In the genomic region with DNA sequence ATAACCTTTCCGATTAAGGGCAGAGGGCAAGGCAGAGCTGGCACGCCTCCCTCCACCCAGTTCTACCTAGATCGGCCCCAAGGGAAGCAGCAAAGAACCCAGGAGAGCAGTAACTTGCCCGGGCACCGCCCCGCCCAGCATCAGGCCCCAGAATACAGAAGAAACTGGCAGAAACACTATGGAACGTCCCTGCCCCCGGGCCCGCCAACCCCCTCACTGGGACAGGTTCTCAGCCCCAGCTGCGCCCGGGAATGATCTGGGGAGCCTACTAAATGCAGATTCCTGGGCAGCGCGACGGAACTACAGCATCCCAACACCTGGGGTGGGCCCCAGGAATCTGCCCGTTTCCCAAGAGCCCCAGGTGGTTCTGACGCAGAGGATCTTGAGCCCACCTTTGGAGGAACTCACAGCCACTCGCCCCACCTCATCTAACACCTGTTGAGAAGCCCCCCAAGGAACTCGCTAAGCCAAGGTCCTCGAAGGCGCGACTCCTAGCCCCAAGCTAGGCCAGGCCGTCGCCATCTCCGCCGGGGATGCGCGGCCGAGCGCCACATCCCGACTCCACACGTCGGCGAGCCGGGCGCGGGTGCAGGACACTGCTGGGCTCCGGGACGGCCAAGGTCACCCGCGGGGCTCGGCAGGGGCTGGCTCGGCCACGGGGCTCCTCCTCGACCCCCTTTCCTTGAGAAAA, we compare ENCODE assay signal across 8 cellular contexts. TPM values are rescaled to one million over a fixed set of nuclear protein-coding genes. Genes with fewer than 3 reads are reported as not detected.
DNase-seq lines count a peak whose midpoint lies in the region; ATAC-seq and TF ChIP-seq lines count a peak whose summit lies in the region.

No MANE protein-coding gene starts in this region.

- CTCF ChIA-PET in activated CD8-positive, alpha-beta T cell treated with anti-CD3 and anti-CD28 coated beads, Interleukin-2, amount 10 ng/mL, durations not matched to agents 7 days and 5 days (lab: Charles Lee): interaction anchor here (0.9 to 4.9 kb wide), 3 partner anchors 12 to 31 kb away, joined by 3 to 50 read pairs (median 35); no protein-coding TSS in a partner anchor

- peak overlapping the region; percentile 80 for H3K4me3 Mint-ChIP-seq in activated CD8-positive, alpha-beta T cell treated with anti-CD3 and anti-CD28 coated beads, Interleukin-2, amount 10 ng/mL, durations not matched to agents 7 days and 5 days

- DNase-seq in NCI-H146 (lab: John Stamatoyannopoulos, UW): peak; percentile 51
- no peak for DNase-seq in NCI-H146 treated with DMSO at 0.1 percent for 48 hours (lab: John Stamatoyannopoulos, UW; ENCODE audit: unreplicated experiment)
- no peak for DNase-seq in activated CD8-positive, alpha-beta T cell treated with anti-CD3 and anti-CD28 coated beads, Interleukin-2, amount 10 ng/mL, durations not matched to agents 7 days and 5 days
- DNase-seq in heart right ventricle: peak in 1 of 2 donors; percentile 37
- DNase-seq in medulla oblongata (ENCODE audit: extremely low spot score): no peak
- DNase-seq in activated CD4-positive, alpha-beta T cell treated with anti-CD3 and anti-CD28 coated beads for 4 hours: no peak

- POLR2A ChIA-PET in activated CD8-positive, alpha-beta T cell treated with anti-CD3 and anti-CD28 coated beads, Interleukin-2, amount 10 ng/mL, durations not matched to agents 7 days and 5 days (lab: Charles Lee): no interaction called here

- peak overlapping the region; percentile 71 for H3K27ac Mint-ChIP-seq in activated CD8-positive, alpha-beta T cell treated with anti-CD3 and anti-CD28 coated beads, Interleukin-2, amount 10 ng/mL, durations not matched to agents 7 days and 5 days

- peaks cover 40% of the 10 kb centered on the region for H3K36me3 Mint-ChIP-seq in activated CD8-positive, alpha-beta T cell treated with anti-CD3 and anti-CD28 coated beads, Interleukin-2, amount 10 ng/mL, durations not matched to agents 7 days and 5 days (ENCODE audit: low read depth)

- H3K9me3 Mint-ChIP-seq in activated CD8-positive, alpha-beta T cell treated with anti-CD3 and anti-CD28 coated beads, Interleukin-2, amount 10 ng/mL, durations not matched to agents 7 days and 5 days (ENCODE audit: insufficient read depth): peaks cover 7% of the 10 kb centered on the region

- H3K4me3 ChIP-seq in heart right ventricle (peak overlapping the region; percentile 72 to 98 (median 82)), rectal smooth muscle tissue (ENCODE audit: low read length) (peak overlapping the region; percentile 74)

- H3K9ac ChIP-seq in rectal smooth muscle tissue (ENCODE audit: low read length): no peak overlapping the region

- H3K36me3 ChIP-seq in heart right ventricle (peaks cover 0 to 7% (median 0%) of the 10 kb centered on the region in 9 donors), rectal smooth muscle tissue (ENCODE audit: control insufficient read depth, insufficient read depth, low read length) (no peaks in the 10 kb centered on the region)

- no peak for TF ChIP-seq CTCF in heart right ventricle (IDR thresholded peaks at IDR 0.05)

- intact Hi-C loops in heart right ventricle (cut with DNase I): loop anchor here in 1 of 10 donors (1.0 to 5.0 kb wide), 2 partner anchors 10 to 60 kb away; partner anchors contain the start of gene HMOX2

- H3K27me3 Mint-ChIP-seq in activated CD8-positive, alpha-beta T cell treated with anti-CD3 and anti-CD28 coated beads, Interleukin-2, amount 10 ng/mL, durations not matched to agents 7 days and 5 days (ENCODE audit: low read depth): no peaks in the 10 kb centered on the region

- no peaks in the 10 kb centered on the region for H3K27me3 ChIP-seq in heart right ventricle
- no peaks in the 10 kb centered on the region for H3K27me3 ChIP-seq in rectal smooth muscle tissue (ENCODE audit: control insufficient read depth, insufficient read depth, low read length)

- 15 to 20% methylated on average over 44 of the region's 44 CpGs for WGBS in heart right ventricle, 2 donors

- H3K4me1 Mint-ChIP-seq in activated CD8-positive, alpha-beta T cell treated with anti-CD3 and anti-CD28 coated beads, Interleukin-2, amount 10 ng/mL, durations not matched to agents 7 days and 5 days (ENCODE audit: low read depth): peaks cover 36% of the 10 kb centered on the region

- peak; percentile 2 for ATAC-seq in activated CD8-positive, alpha-beta T cell treated with anti-CD3 and anti-CD28 coated beads, Interleukin-2, amount 10 ng/mL, durations not matched to agents 7 days and 5 days
- ATAC-seq in heart right ventricle (peak in 7 of 8 donors; percentile 7 to 35 (median 25)), HG02623 (IDR thresholded peaks at IDR 0.05; ENCODE audit: unreplicated experiment) (no peak)

- H3K9me3 ChIP-seq in heart right ventricle: peaks cover 0 to 18% (median 6%) of the 10 kb centered on the region in 11 donors

- peaks cover 0 to 43% (median 27%) of the 10 kb centered on the region in 9 donors for H3K4me1 ChIP-seq in heart right ventricle
- peaks cover 3% of the 10 kb centered on the region for H3K4me1 ChIP-seq in rectal smooth muscle tissue (ENCODE audit: control insufficient read depth, insufficient read depth, low read length)

- H3K27ac ChIP-seq in heart right ventricle: peak overlapping the region; percentile 42 to 97 (median 92)
- H3K27ac ChIP-seq in rectal smooth muscle tissue (ENCODE audit: low read depth, low read length): peak overlapping the region; percentile 93

RNA-seq across cellular contexts. Expression of gene CDIP1, which starts 1.1 kb away (rescaled TPM):
- total RNA-seq in activated CD8-positive, alpha-beta T cell treated with anti-CD3 and anti-CD28 coated beads, Interleukin-2, amount 10 ng/mL, durations not matched to agents 7 days and 5 days: 10 to 100 TPM; 44.0 to 48.7 TPM
- 10 to 100 TPM; 38.0 to 59.5 (median 47.0) TPM for total RNA-seq in heart right ventricle
- 10 to 100 TPM; 28.2 to 37.5 TPM for polyA plus RNA-seq in heart right ventricle

RNA-seq across cellular contexts. Expression of gene C16orf96, which starts 18.6 kb away (rescaled TPM):
- total RNA-seq in activated CD8-positive, alpha-beta T cell treated with anti-CD3 and anti-CD28 coated beads, Interleukin-2, amount 10 ng/mL, durations not matched to agents 7 days and 5 days: under 1 TPM; 0.13 TPM
- under 1 TPM; 0.06 to 0.21 (median 0.09) TPM for total RNA-seq in heart right ventricle
- polyA plus RNA-seq in heart right ventricle: under 1 TPM in 1 of 2 donors, not detected in 1; 0.01 TPM
